In the genomic region with DNA sequence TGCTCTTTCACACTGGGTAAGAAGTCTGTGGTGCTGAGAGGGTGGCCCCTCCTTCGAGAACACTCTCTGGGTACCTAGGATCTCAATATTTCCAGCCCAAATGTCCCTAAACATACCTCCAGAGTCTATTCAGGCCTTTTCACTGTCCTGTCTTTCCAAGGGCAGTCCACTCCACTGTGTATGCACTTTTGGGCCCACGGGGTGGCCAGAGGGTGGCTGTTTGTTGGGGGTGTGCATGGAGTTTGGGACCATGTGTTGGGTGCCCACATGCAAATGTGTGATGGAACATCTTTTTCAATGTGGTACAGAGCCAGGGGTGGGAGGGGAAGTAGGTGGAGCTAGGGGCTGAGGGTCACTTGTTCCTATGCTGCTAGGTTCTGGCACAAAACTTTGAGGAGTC, we compare ENCODE assay signal across 25 cellular contexts.
DNase-seq lines count a peak whose midpoint lies in the region; ATAC-seq, FAIRE-seq and TF ChIP-seq lines count a peak whose summit lies in the region.
"Had no signal": no experiment of that assay in that cellular context is flagged by ENCODE, and none has a peak within 500 bp of the region (broad histone marks: within the 10 kb centered on the region; RNA-seq: fewer than 3 reads in every experiment).

No MANE protein-coding gene starts in this region.

- H4K20me1 ChIP-seq in IMR-90 (ENCODE audit: insufficient read depth, low read length) (no peaks in the 10 kb centered on the region), GM12878 (ENCODE audit: control insufficient read depth, insufficient read depth) (no peaks in the 10 kb centered on the region)
- H4K20me1 ChIP-seq: BLaER1 treated with 17β-estradiol and CSF1 and Interleukin-3, amounts not matched to agents 10 nM and 100 nM had no signal

- dilution Hi-C loops in IMR-90 (cut with HindIII; ENCODE audit: low sequenced_read_pairs, unreplicated experiment): no loop called here

- H3K4me3 ChIP-seq in IMR-90 (ENCODE audit: insufficient read depth, low read depth, low read length) (no peak overlapping the region), GM12878 (no peak overlapping the region)
- H3K4me3 ChIP-seq: A549; BLaER1 treated with 17β-estradiol and CSF1 and Interleukin-3, amounts not matched to agents 10 nM and 100 nM; GM23338; HAP-1 had no signal

- WGBS in IMR-90 (ENCODE audit: extremely low coverage in 2 of 2, insufficient read length in 1 of 2), 2 experiments: no CpG with 5 or more reads among the region's 2 CpGs
- WGBS in GM12878 (ENCODE audit: insufficient coverage, insufficient replicate concordance, low lambda C conversion rate, missing lambda C conversion rate): 6% methylated on average over 2 of the region's 2 CpGs

- no peak for TF ChIP-seq EP300 in GM12878 (IDR thresholded peaks at IDR 0.05; ENCODE audit: borderline replicate concordance in 1 of 2, control insufficient read depth in 1 of 2, low read depth in 2 of 2, low read length in 2 of 2)

- ATAC-seq in IMR-90 (ENCODE audit: low read depth) (no peak), GM12878 (no peak), Right ventricle myocardium superior (ENCODE audit: poor library complexity) (no peak)
- ATAC-seq: A549, GM23338 had no signal

- peak overlapping the region; percentile 5 for H2AK9ac ChIP-seq in IMR-90 (replicated peaks; ENCODE audit: low read depth, low read length, poor library complexity)

- H3K27ac ChIP-seq in IMR-90 (ENCODE audit: insufficient read depth, low read length) (no peak overlapping the region), GM12878 (ENCODE audit: control insufficient read depth, insufficient read depth) (no peak overlapping the region)
- H3K27ac ChIP-seq: A549; BLaER1 treated with 17β-estradiol and CSF1 and Interleukin-3, amounts not matched to agents 10 nM and 100 nM had no signal

- H2BK15ac ChIP-seq in IMR-90 (ENCODE audit: low read depth, low read length): no peak overlapping the region

- H4K5ac ChIP-seq in IMR-90 (ENCODE audit: low read depth, low read length): no peak overlapping the region

- intact Hi-C loops in IMR-90 (cut with micrococcal nuclease) (no loop called here), GM12878 (cut with micrococcal nuclease; ENCODE audit: unreplicated experiment) (no loop called here), Right ventricle myocardium superior (cut with DNase I) (no loop called here)

- H3K9me1 ChIP-seq in IMR-90 (ENCODE audit: insufficient read depth, low read length): no peaks in the 10 kb centered on the region

- no peak for DNase-seq in IMR-90
- no peak for DNase-seq in GM12878 (ENCODE audit: low read depth, low spot score)
- DNase-seq in islet precursor cell: peak; percentile 37
- no peak for DNase-seq in urothelium cell line (ENCODE audit: low spot score)
- DNase-seq in midbrain (lab: John Stamatoyannopoulos, UW): no peak
- no peak for DNase-seq in Right ventricle myocardium superior
- DNase-seq in activated T-cell treated with anti-CD3 and anti-CD28 coated beads, Interleukin-2, amount 50 U/mL, for 24 hours: no peak
- DNase-seq: 8988T; ACHN; AML-193; BE2C; CD4-positive, alpha-beta T cell; CD8-positive, alpha-beta memory T cell; DMS 273 treated with DMSO at 0.1 percent for 48 hours; DMS79; EL; GDM1; HFFc6 had no signal

- H3K4me1 Mint-ChIP-seq in activated T-cell treated with anti-CD3 and anti-CD28 coated beads, Interleukin-2, amount 50 U/mL, for 24 hours (ENCODE audit: low read depth): peaks cover 32% of the 10 kb centered on the region

- no peak overlapping the region for H3K56ac ChIP-seq in IMR-90 (ENCODE audit: extremely low read depth, insufficient read depth, low read length)

- H3K23ac ChIP-seq in IMR-90 (ENCODE audit: low read depth, low read length): no peak overlapping the region

- H3K27me3 ChIP-seq in IMR-90 (ENCODE audit: control insufficient read depth, insufficient read depth, low read length) (no peaks in the 10 kb centered on the region), GM12878 (replicated peaks in 1 of 2; ENCODE audit: control insufficient read depth in 2 of 2, insufficient read depth in 2 of 2, low read length in 1 of 2) (no peaks in the 10 kb centered on the region)
- H3K27me3 ChIP-seq: BE2C; BLaER1 treated with 17β-estradiol and CSF1 and Interleukin-3, amounts not matched to agents 10 nM and 100 nM had no signal

- no peak overlapping the region for H3K4me3 Mint-ChIP-seq in activated T-cell treated with anti-CD3 and anti-CD28 coated beads, Interleukin-2, amount 50 U/mL, for 24 hours
- H3K4me3 Mint-ChIP-seq: CD14-positive monocyte; CD4-positive, alpha-beta T cell; CD8-positive, alpha-beta memory T cell; GM23338; HFFc6 had no signal

- no peak overlapping the region for H4K8ac ChIP-seq in IMR-90 (ENCODE audit: low read depth in 2 of 2, low read length in 2 of 2)

- no peak for FAIRE-seq in GM12878 (lab: Jason Lieb, UNC)
- FAIRE-seq in urothelium cell line (lab: Jason Lieb, UNC): peak; percentile 5
- FAIRE-seq: A549, GM12891, GM18507 had no signal

- H3K18ac ChIP-seq in IMR-90 (ENCODE audit: low read depth, low read length): no peak overlapping the region

- H3K36me3 ChIP-seq in IMR-90 (ENCODE audit: control insufficient read depth, insufficient read depth, low read length) (no peaks in the 10 kb centered on the region), GM12878 (ENCODE audit: control insufficient read depth in 2 of 2, insufficient read depth in 2 of 2, low read length in 1 of 2) (no peaks in the 10 kb centered on the region)
- H3K36me3 ChIP-seq: BE2C; BLaER1 treated with 17β-estradiol and CSF1 and Interleukin-3, amounts not matched to agents 10 nM and 100 nM; HAP-1 had no signal

- SMC1A ChIA-PET in GM12878 (lab: Charles Lee; ENCODE audit: uncharacterized antibody, unreplicated experiment): no interaction called here

- no peak overlapping the region for H3K9ac ChIP-seq in IMR-90 (ENCODE audit: low read depth, low read length)
- H3K9ac ChIP-seq in GM12878 (ENCODE audit: control insufficient read depth, insufficient read depth, low read length): no peak overlapping the region
- H3K9ac ChIP-seq: BLaER1 treated with 17β-estradiol and CSF1 and Interleukin-3, amounts not matched to agents 10 nM and 100 nM had no signal

- no peak overlapping the region for H2BK20ac ChIP-seq in IMR-90 (ENCODE audit: low read depth, low read length)

- H3K14ac ChIP-seq in IMR-90 (replicated peaks; ENCODE audit: low read depth, low read length): no peak overlapping the region

- no peaks in the 10 kb centered on the region for H3K4me1 ChIP-seq in IMR-90 (ENCODE audit: control insufficient read depth, insufficient read depth, low read length)
- peaks cover 5% of the 10 kb centered on the region; the same call in 1 of the 2 replicates for H3K4me1 ChIP-seq in GM12878 (ENCODE audit: control insufficient read depth, insufficient read depth, low read length)
- H3K4me1 ChIP-seq: A549, BE2C, HAP-1 had no signal

- no peaks in the 10 kb centered on the region for H3K27me3 Mint-ChIP-seq in activated T-cell treated with anti-CD3 and anti-CD28 coated beads, Interleukin-2, amount 50 U/mL, for 24 hours
- H3K27me3 Mint-ChIP-seq: CD4-positive, alpha-beta T cell had no signal

- no peak overlapping the region for H2AFZ ChIP-seq in IMR-90 (replicated peaks; ENCODE audit: low read length, poor library complexity)
- no peak overlapping the region for H2AFZ ChIP-seq in GM12878 (ENCODE audit: control insufficient read depth, low read depth, low read length)
- H2AFZ ChIP-seq: GM23338 had no signal

- no peak overlapping the region for H3K4ac ChIP-seq in IMR-90 (ENCODE audit: low read depth, low read length)

- no peaks in the 10 kb centered on the region for H3K79me1 ChIP-seq in IMR-90 (ENCODE audit: low read depth in 1 of 2, low read length in 2 of 2)

- TF ChIP-seq RAD21 in IMR-90 (IDR thresholded peaks at IDR 0.05; ENCODE audit: low read length) (no peak), GM12878 (IDR thresholded peaks at IDR 0.05; ENCODE audit: insufficient read depth, low read depth, low read length) (no peak)

- POLR2A ChIA-PET in IMR-90 (lab: Charles Lee; ENCODE audit: unreplicated experiment): no interaction called here
- POLR2A ChIA-PET in GM12878 (lab: Charles Lee): interaction anchor here (0.7 kb wide), 1 partner anchor 219 kb away, joined by 4 read pairs; no protein-coding TSS in a partner anchor

- BruUV-seq in IMR-90 (replicated peaks; lab: Mats Ljungman, UMichigan) (no TSS peak), GM12878 (replicated peaks; lab: Mats Ljungman, UMichigan) (no TSS peak)

- no peak overlapping the region for H3K4me2 ChIP-seq in IMR-90 (ENCODE audit: low read depth, low read length)
- H3K4me2 ChIP-seq in GM12878 (ENCODE audit: control insufficient read depth, insufficient read depth): no peak overlapping the region
- H3K4me2 ChIP-seq: A549, GM23338 had no signal

- no peak overlapping the region for H2BK120ac ChIP-seq in IMR-90 (ENCODE audit: low read depth, low read length)

- H3K9me3 ChIP-seq in IMR-90 (ENCODE audit: control insufficient read depth, insufficient read depth, low read length) (peaks cover 13% of the 10 kb centered on the region; the same call in 1 of the 2 replicates), GM12878 (replicated peaks; ENCODE audit: control insufficient read depth, insufficient read depth, low read length) (no peaks in the 10 kb centered on the region; the same call in 2 of the 3 replicates)
- H3K9me3 ChIP-seq: A549; BE2C; BLaER1 treated with 17β-estradiol and CSF1 and Interleukin-3, amounts not matched to agents 10 nM and 100 nM; HAP-1 had no signal

- RAD21 ChIA-PET in GM12878 (lab: Charles Lee; ENCODE audit: unreplicated experiment): interaction anchor here (1.8 kb wide), 1 partner anchor 12 kb away, joined by 4 read pairs; no protein-coding TSS in a partner anchor

- H3K79me2 ChIP-seq in GM12878 (ENCODE audit: control insufficient read depth, insufficient read depth, low read length): no peaks in the 10 kb centered on the region

- no peak overlapping the region for H2BK5ac ChIP-seq in IMR-90 (ENCODE audit: low read depth, low read length, poor library complexity, severe bottlenecking)

- H2AK5ac ChIP-seq in IMR-90 (ENCODE audit: low read depth, low read length): no peak overlapping the region

- in situ Hi-C loops in IMR-90 (cut with MboI; ENCODE audit: low sequenced_read_pairs) (no loop called here), GM12878 (cut with MboI) (no loop called here)

- H4K91ac ChIP-seq in IMR-90 (ENCODE audit: insufficient read depth, low read depth, low read length): no peak overlapping the region

- TF ChIP-seq CTCF in IMR-90 (conservative IDR thresholded peaks at IDR 0.05; ENCODE audit: low read depth, low read length): no peak
- TF ChIP-seq CTCF in GM12878 (IDR thresholded peaks at IDR 0.05 in 2 of 3, conservative IDR thresholded peaks at IDR 0.05 in 1 of 3; ENCODE audit: control insufficient read depth in 2 of 3, extremely low read depth in 1 of 3, insufficient read depth in 1 of 3, low read depth in 3 of 3, low read length in 3 of 3): no peak

- no peaks in the 10 kb centered on the region for H3K36me3 Mint-ChIP-seq in activated T-cell treated with anti-CD3 and anti-CD28 coated beads, Interleukin-2, amount 50 U/mL, for 24 hours (ENCODE audit: low read depth)
- H3K36me3 Mint-ChIP-seq: CD14-positive monocyte; CD8-positive, alpha-beta memory T cell had no signal

- no peak overlapping the region for H3K27ac Mint-ChIP-seq in activated T-cell treated with anti-CD3 and anti-CD28 coated beads, Interleukin-2, amount 50 U/mL, for 24 hours
- H3K27ac Mint-ChIP-seq: CD14-positive monocyte; CD4-positive, alpha-beta T cell; CD8-positive, alpha-beta memory T cell; GM23338; HFFc6 had no signal

- no peaks in the 10 kb centered on the region for H3K9me3 Mint-ChIP-seq in activated T-cell treated with anti-CD3 and anti-CD28 coated beads, Interleukin-2, amount 50 U/mL, for 24 hours
- H3K9me3 Mint-ChIP-seq: CD4-positive, alpha-beta T cell; CD8-positive, alpha-beta memory T cell; GM23338 had no signal

- TF ChIP-seq POLR2A in IMR-90 (IDR thresholded peaks at IDR 0.05; ENCODE audit: low read depth, low read length) (no peak), GM12878 (IDR thresholded peaks at IDR 0.05; ENCODE audit: low read depth, low read length) (no peak)

- CTCF ChIA-PET in IMR-90 (lab: Yijun Ruan, JAX) (no interaction called here), GM12878 (lab: Yijun Ruan, JAX) (interaction anchor here (0.7 kb wide), 1 partner anchor 86 kb away, joined by 3 read pairs; no protein-coding TSS in a partner anchor)
